Comparison of ENCODE assay signal across 8 cellular contexts in genomic region chr12:48542300-48542928, GRCh38. TPM values are rescaled to one million over a fixed set of nuclear protein-coding genes. Genes with fewer than 3 reads are reported as not detected.
DNase-seq lines count a peak whose midpoint lies in the region; ATAC-seq and TF ChIP-seq lines count a peak whose summit lies in the region.

No MANE protein-coding gene starts in this region.

- H2AFZ ChIP-seq in OCI-LY3 (ENCODE audit: low read depth, low read length): no peak overlapping the region

- no peaks in the 10 kb centered on the region for H3K9me3 Mint-ChIP-seq in stimulated activated effector memory CD8-positive, alpha-beta T cell treated with anti-CD3 and anti-CD28 coated beads, Interleukin-12 subunit alpha, Interleukin-12 subunit beta, amount 100 ng/mL, for 72 hours

- H3K27ac ChIP-seq in OCI-LY3 (ENCODE audit: low read length) (no peak overlapping the region), ascending aorta (no peak overlapping the region)

- no peak overlapping the region for H3K27ac Mint-ChIP-seq in stimulated activated effector memory CD8-positive, alpha-beta T cell treated with anti-CD3 and anti-CD28 coated beads, Interleukin-12 subunit alpha, Interleukin-12 subunit beta, amount 100 ng/mL, for 72 hours

- H3K9ac ChIP-seq in OCI-LY3 (ENCODE audit: low read length): no peak overlapping the region

- peaks cover 14% of the 10 kb centered on the region for H3K4me1 Mint-ChIP-seq in stimulated activated effector memory CD8-positive, alpha-beta T cell treated with anti-CD3 and anti-CD28 coated beads, Interleukin-12 subunit alpha, Interleukin-12 subunit beta, amount 100 ng/mL, for 72 hours

- H3K4me1 ChIP-seq in OCI-LY3 (ENCODE audit: low read length): no peaks in the 10 kb centered on the region; the same call in 1 of the 2 replicates
- no peaks in the 10 kb centered on the region for H3K4me1 ChIP-seq in ascending aorta

- no peaks in the 10 kb centered on the region for H3K36me3 ChIP-seq in OCI-LY3 (replicated peaks; ENCODE audit: low read depth, low read length)
- no peaks in the 10 kb centered on the region for H3K36me3 ChIP-seq in ascending aorta

- peaks cover 6% of the 10 kb centered on the region for H3K36me3 Mint-ChIP-seq in stimulated activated effector memory CD8-positive, alpha-beta T cell treated with anti-CD3 and anti-CD28 coated beads, Interleukin-12 subunit alpha, Interleukin-12 subunit beta, amount 100 ng/mL, for 72 hours

- no peak overlapping the region for H3K4me3 Mint-ChIP-seq in stimulated activated effector memory CD8-positive, alpha-beta T cell treated with anti-CD3 and anti-CD28 coated beads, Interleukin-12 subunit alpha, Interleukin-12 subunit beta, amount 100 ng/mL, for 72 hours

- no peaks in the 10 kb centered on the region for H3K79me2 ChIP-seq in OCI-LY3 (ENCODE audit: low read length)

- DNase-seq in AML-193 (lab: John Stamatoyannopoulos, UW): peak; percentile 18 to 27
- DNase-seq in activated naive CD4-positive, alpha-beta T cell treated with anti-CD3 and anti-CD28 coated beads, Interleukin-2, amount 50 U/mL, for 16 hours: peak; percentile 60
- DNase-seq in kidney glomerular epithelial cell (lab: John Stamatoyannopoulos, UW): peak; percentile 34
- peak; percentile 16 to 61 for DNase-seq in stimulated activated effector memory CD8-positive, alpha-beta T cell treated with anti-CD3 and anti-CD28 coated beads, Interleukin-12 subunit alpha, Interleukin-12 subunit beta, amount 100 ng/mL, for 72 hours (ENCODE audit: low spot score in 2 of 2)
- no peak for DNase-seq in ecto neural progenitor cell (ENCODE audit: low spot score)
- no peak for DNase-seq in ascending aorta (ENCODE audit: low spot score in 2 of 2)

- no peak overlapping the region for H3K4me2 ChIP-seq in OCI-LY3 (ENCODE audit: low read length)

- intact Hi-C loops in ascending aorta (cut with DNase I): no loop called here

- ATAC-seq in GM18909 (IDR thresholded peaks at IDR 0.05; ENCODE audit: poor library complexity, unreplicated experiment): peak; percentile 43
- no peak for ATAC-seq in stimulated activated effector memory CD8-positive, alpha-beta T cell treated with anti-CD3 and anti-CD28 coated beads, Interleukin-12 subunit alpha, Interleukin-12 subunit beta, amount 100 ng/mL, for 72 hours

- H3K4me3 ChIP-seq in OCI-LY3 (ENCODE audit: low read length) (no peak overlapping the region), ascending aorta (no peak overlapping the region)

- H3K9me3 ChIP-seq in OCI-LY3 (ENCODE audit: insufficient read depth, low read length): no peaks in the 10 kb centered on the region
- no peaks in the 10 kb centered on the region for H3K9me3 ChIP-seq in ascending aorta

- no peaks in the 10 kb centered on the region for H3K27me3 ChIP-seq in OCI-LY3 (ENCODE audit: low read depth, low read length)
- no peaks in the 10 kb centered on the region for H3K27me3 ChIP-seq in ascending aorta

- TF ChIP-seq CTCF in OCI-LY3 (IDR thresholded peaks at IDR 0.05; ENCODE audit: low read depth, low read length): peak; percentile 82
- peak in 1 of 3 experiments; percentile 27 for TF ChIP-seq CTCF in ascending aorta (IDR thresholded peaks at IDR 0.05)

- H4K20me1 ChIP-seq in OCI-LY3 (ENCODE audit: insufficient read depth, low read length): no peaks in the 10 kb centered on the region

RNA-seq across cellular contexts. Expression of gene OR8S1, which starts 17.0 kb away (rescaled TPM):
- not detected for total RNA-seq in ascending aorta

RNA-seq across cellular contexts. Expression of gene LALBA, which starts 27.4 kb away (rescaled TPM):
- total RNA-seq in ascending aorta: not detected

Comparison
In these comparisons a context has a peak if more than half of its experiments do, and no peak if none do; other contexts are left out.
1. DNase-seq: peak in AML-193 (2 of 2), activated naive CD4-positive, alpha-beta T cell treated with anti-CD3 and anti-CD28 coated beads, Interleukin-2, amount 50 U/mL, for 16 hours (single experiment), kidney glomerular epithelial cell (single experiment) and stimulated activated effector memory CD8-positive, alpha-beta T cell treated with anti-CD3 and anti-CD28 coated beads, Interleukin-12 subunit alpha, Interleukin-12 subunit beta, amount 100 ng/mL, for 72 hours (2 of 2); none in ecto neural progenitor cell (single experiment) and ascending aorta (0 of 2).